In the genomic region with DNA sequence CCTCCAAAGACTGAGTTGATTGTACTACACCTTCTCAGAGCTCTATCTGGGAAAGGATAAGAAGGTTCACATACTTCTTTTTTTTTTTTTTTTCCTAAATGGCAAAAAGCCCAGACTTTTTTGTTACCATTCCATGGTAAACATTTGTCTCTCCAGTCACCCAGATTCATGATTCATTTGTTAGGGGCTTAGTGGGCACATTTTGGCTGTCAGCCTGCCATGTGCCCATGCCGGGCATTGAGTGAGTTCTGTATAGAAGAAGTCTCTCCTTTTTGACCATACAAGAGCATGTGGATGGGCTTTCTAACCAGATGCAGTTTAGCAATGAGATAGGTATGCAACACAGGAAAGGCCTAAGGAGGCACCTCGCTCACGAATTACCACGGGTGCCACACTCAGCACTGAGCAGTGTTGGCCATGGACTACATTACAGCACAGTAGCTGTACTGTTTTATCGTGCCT, we compare ENCODE assay signal across 13 cellular contexts.
DNase-seq lines count a peak whose midpoint lies in the region; ATAC-seq and TF ChIP-seq lines count a peak whose summit lies in the region.
"Had no signal": no experiment of that assay in that cellular context is flagged by ENCODE, and none has a peak within 500 bp of the region (broad histone marks: within the 10 kb centered on the region; RNA-seq: fewer than 3 reads in every experiment).

No MANE protein-coding gene starts in this region.

- H3K27ac Mint-ChIP-seq in HFFc6 (peak overlapping the region; percentile 66), WTC11 (no peak overlapping the region)
- H3K27ac Mint-ChIP-seq: stimulated activated effector memory CD8-positive, alpha-beta T cell treated with anti-CD3 and anti-CD28 coated beads, Interleukin-12 subunit alpha, Interleukin-12 subunit beta, amount 100 ng/mL, for 72 hours had no signal

- intact Hi-C loops in testis (cut with DNase I; ENCODE audit: low total_unique reads) = no loop called here

- H3K36me3 Mint-ChIP-seq in HFFc6 (ENCODE audit: low read depth) (no peaks in the 10 kb centered on the region; the same call in 1 of the 2 replicates), WTC11 (peaks cover 19% of the 10 kb centered on the region)
- H3K36me3 Mint-ChIP-seq: stimulated activated effector memory CD8-positive, alpha-beta T cell treated with anti-CD3 and anti-CD28 coated beads, Interleukin-12 subunit alpha, Interleukin-12 subunit beta, amount 100 ng/mL, for 72 hours had no signal

- ATAC-seq in GM18873 (IDR thresholded peaks at IDR 0.05; ENCODE audit: low FRiP score, unreplicated experiment) (no peak), WTC11 (no peak)
- ATAC-seq: stimulated activated effector memory CD8-positive, alpha-beta T cell treated with anti-CD3 and anti-CD28 coated beads, Interleukin-12 subunit alpha, Interleukin-12 subunit beta, amount 100 ng/mL, for 72 hours had no signal

- no peak overlapping the region for H3K27ac ChIP-seq in testis

- CTCF ChIA-PET in WTC11 (lab: Charles Lee) = no interaction called here

- H3K4me3 Mint-ChIP-seq in HFFc6 (peak overlapping the region; percentile 24), WTC11 (no peak overlapping the region)
- H3K4me3 Mint-ChIP-seq: central memory CD8-positive, alpha-beta T cell; stimulated activated effector memory CD8-positive, alpha-beta T cell treated with anti-CD3 and anti-CD28 coated beads, Interleukin-12 subunit alpha, Interleukin-12 subunit beta, amount 100 ng/mL, for 72 hours had no signal

- H3K9me3 Mint-ChIP-seq in HFFc6 (no peaks in the 10 kb centered on the region), WTC11 (peaks cover 39% of the 10 kb centered on the region)

- TF ChIP-seq CTCF in HFFc6 (IDR thresholded peaks at IDR 0.05) (no peak), fibroblast of villous mesenchyme (IDR thresholded peaks at IDR 0.05; ENCODE audit: insufficient read depth, low read depth, low read length) (no peak), testis (IDR thresholded peaks at IDR 0.05) (no peak), WTC11 (IDR thresholded peaks at IDR 0.05) (no peak)

- no peak overlapping the region for H3K4me3 ChIP-seq in fibroblast of villous mesenchyme (ENCODE audit: low read depth, low read length)
- no peak overlapping the region for H3K4me3 ChIP-seq in testis

- POLR2A ChIA-PET in WTC11 (lab: Charles Lee) = no interaction called here

- no peaks in the 10 kb centered on the region for H3K27me3 Mint-ChIP-seq in HFFc6 (ENCODE audit: insufficient read depth)
- H3K27me3 Mint-ChIP-seq in WTC11 (ENCODE audit: low read depth) = no peaks in the 10 kb centered on the region
- H3K27me3 Mint-ChIP-seq: central memory CD8-positive, alpha-beta T cell had no signal

- DNase-seq in HFFc6 (peak; percentile 64), amniotic stem cell (lab: John Stamatoyannopoulos, UW) (peak; percentile 70), fibroblast of villous mesenchyme (ENCODE audit: low read depth) (peak; percentile 65), testis (peak; percentile 22), middle frontal gyrus (ENCODE audit: extremely low spot score, low spot score) (no peak), WTC11 (ENCODE audit: low spot score) (no peak), superior temporal gyrus (ENCODE audit: extremely low spot score) (no peak)
- DNase-seq: DMS79; Karpas-422; NK-92 treated with Interleukin-12 subunit alpha and Interleukin-12 subunit beta, amount 100 ng/mL, for 24 hours had no signal

- H3K4me1 Mint-ChIP-seq in HFFc6 (ENCODE audit: low read depth) (peaks cover 45% of the 10 kb centered on the region), WTC11 (no peaks in the 10 kb centered on the region)
- H3K4me1 Mint-ChIP-seq: central memory CD8-positive, alpha-beta T cell; stimulated activated effector memory CD8-positive, alpha-beta T cell treated with anti-CD3 and anti-CD28 coated beads, Interleukin-12 subunit alpha, Interleukin-12 subunit beta, amount 100 ng/mL, for 72 hours had no signal

- no peak for TF ChIP-seq POLR2A in testis (IDR thresholded peaks at IDR 0.05)

- 51 to 72% methylated on average over 5 of the region's 5 CpGs for whole genome bisulfite sequencing in testis, 2 donors

- H3K9me3 ChIP-seq in testis = no peaks in the 10 kb centered on the region

- H3K4me1 ChIP-seq in testis = no peaks in the 10 kb centered on the region

- no peaks in the 10 kb centered on the region for H3K36me3 ChIP-seq in testis (ENCODE audit: low read depth, missing control alignments)

- no peaks in the 10 kb centered on the region for H3K27me3 ChIP-seq in testis

TF ChIP-seq in WTC11, 78 proteins besides CTCF, POLR2A, EP300 and RAD21:
- TF ChIP-seq NR1H2 (CRISPR knock-in tag; IDR thresholded peaks at IDR 0.05) (no peak), ATF3 (CRISPR knock-in tag; conservative IDR thresholded peaks at IDR 0.05) (no peak), ZNF396 (CRISPR knock-in tag; IDR thresholded peaks at IDR 0.05; ENCODE audit: borderline replicate concordance) (no peak), HMGA2 (CRISPR knock-in tag; IDR thresholded peaks at IDR 0.05) (no peak), ZNF423 (CRISPR knock-in tag; IDR thresholded peaks at IDR 0.05) (no peak), SMAD4 (CRISPR knock-in tag; IDR thresholded peaks at IDR 0.05) (no peak), OVOL2 (CRISPR knock-in tag; IDR thresholded peaks at IDR 0.05; ENCODE audit: borderline replicate concordance) (no peak), ZNF281 (CRISPR knock-in tag; IDR thresholded peaks at IDR 0.05) (no peak), IRF2 (CRISPR knock-in tag; IDR thresholded peaks at IDR 0.05; ENCODE audit: borderline replicate concordance, low read depth) (no peak), RORB (CRISPR knock-in tag; IDR thresholded peaks at IDR 0.05) (no peak), SOX15 (CRISPR knock-in tag; IDR thresholded peaks at IDR 0.05) (no peak), STAT6 (CRISPR knock-in tag; conservative IDR thresholded peaks at IDR 0.05; ENCODE audit: low read depth) (no peak)
- TF ChIP-seq, protein P1, sequence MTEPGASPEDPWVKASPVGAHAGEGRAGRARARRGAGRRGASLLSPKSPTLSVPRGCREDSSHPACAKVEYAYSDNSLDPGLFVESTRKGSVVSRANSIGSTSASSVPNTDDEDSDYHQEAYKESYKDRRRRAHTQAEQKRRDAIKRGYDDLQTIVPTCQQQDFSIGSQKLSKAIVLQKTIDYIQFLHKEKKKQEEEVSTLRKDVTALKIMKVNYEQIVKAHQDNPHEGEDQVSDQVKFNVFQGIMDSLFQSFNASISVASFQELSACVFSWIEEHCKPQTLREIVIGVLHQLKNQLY (CRISPR knock-in tag; IDR thresholded peaks at IDR 0.05) = no peak
- TF ChIP-seq, protein P2, sequence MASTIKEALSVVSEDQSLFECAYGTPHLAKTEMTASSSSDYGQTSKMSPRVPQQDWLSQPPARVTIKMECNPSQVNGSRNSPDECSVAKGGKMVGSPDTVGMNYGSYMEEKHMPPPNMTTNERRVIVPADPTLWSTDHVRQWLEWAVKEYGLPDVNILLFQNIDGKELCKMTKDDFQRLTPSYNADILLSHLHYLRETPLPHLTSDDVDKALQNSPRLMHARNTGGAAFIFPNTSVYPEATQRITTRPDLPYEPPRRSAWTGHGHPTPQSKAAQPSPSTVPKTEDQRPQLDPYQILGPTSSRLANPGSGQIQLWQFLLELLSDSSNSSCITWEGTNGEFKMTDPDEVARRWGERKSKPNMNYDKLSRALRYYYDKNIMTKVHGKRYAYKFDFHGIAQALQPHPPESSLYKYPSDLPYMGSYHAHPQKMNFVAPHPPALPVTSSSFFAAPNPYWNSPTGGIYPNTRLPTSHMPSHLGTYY (CRISPR knock-in tag; IDR thresholded peaks at IDR 0.05) = no peak

Comparison
In these comparisons a context has a peak if more than half of its experiments do, and no peak if none do; other contexts are left out.
1. DNase-seq: peak in HFFc6 (single experiment), amniotic stem cell (single experiment), fibroblast of villous mesenchyme (single experiment) and testis (single experiment); none in middle frontal gyrus (single experiment), WTC11 (single experiment) and superior temporal gyrus (single experiment).